13 cellular contexts compared by ENCODE assay signal in genomic region chr3:20924646-20925395, GRCh38.
DNase-seq lines count a peak whose midpoint lies in the region; ATAC-seq lines count a peak whose summit lies in the region.
"Had no signal": no experiment of that assay in that cellular context is flagged by ENCODE, and none has a peak within 500 bp of the region (broad histone marks: within the 10 kb centered on the region; RNA-seq: fewer than 3 reads in every experiment).

No MANE protein-coding gene starts in this region.

- H3K9me3 ChIP-seq in ectodermal cell (ENCODE audit: control insufficient read depth, low read length) = no peaks in the 10 kb centered on the region
- no peaks in the 10 kb centered on the region for H3K9me3 ChIP-seq in mesodermal cell (ENCODE audit: control insufficient read depth, low read length)
- H3K9me3 ChIP-seq: SJSA1 had no signal

- no peaks in the 10 kb centered on the region for H3K27me3 ChIP-seq in ectodermal cell (ENCODE audit: control insufficient read depth, insufficient read depth, low read length, poor library complexity, severe bottlenecking)
- H3K27me3 ChIP-seq: SJSA1 had no signal

- DNase-seq in EH (ENCODE audit: low read depth) (peak; percentile 43), NCI-H526 treated with DMSO at 0.1 percent for 48 hours (lab: John Stamatoyannopoulos, UW) (peak; percentile 87), NCI-H2196 (lab: John Stamatoyannopoulos, UW; ENCODE audit: unreplicated experiment) (no peak), putamen (ENCODE audit: low spot score) (no peak)
- DNase-seq: CD4-positive, alpha-beta memory T cell; DND-41; GOT3; NCI-H1092; NCI-H1694 had no signal

- 81% methylated on average over 5 of the region's 5 CpGs for WGBS in ectodermal cell, 2 experiments
- 75 to 80% methylated on average over 2 of the region's 5 CpGs for WGBS in mesodermal cell (ENCODE audit: insufficient coverage in 2 of 2), 2 experiments

- H3K4me3 ChIP-seq in ectodermal cell (ENCODE audit: insufficient read depth, low read depth, low read length) (no peak overlapping the region), mesodermal cell (ENCODE audit: extremely low read depth, insufficient read depth, low read length, poor library complexity, severe bottlenecking) (no peak overlapping the region)
- H3K4me3 ChIP-seq: SJSA1 had no signal

- H3K36me3 ChIP-seq in ectodermal cell (ENCODE audit: control insufficient read depth, insufficient read depth, low read length) (no peaks in the 10 kb centered on the region), mesodermal cell (ENCODE audit: control insufficient read depth, insufficient read depth, low read length) (no peaks in the 10 kb centered on the region)
- H3K36me3 ChIP-seq: SJSA1 had no signal

- H3K4me1 ChIP-seq in ectodermal cell (ENCODE audit: control insufficient read depth, insufficient read depth, low read length) = no peaks in the 10 kb centered on the region
- H3K4me1 ChIP-seq in mesodermal cell (ENCODE audit: control insufficient read depth, insufficient read depth, low read length, poor library complexity, severe bottlenecking) = no peaks in the 10 kb centered on the region
- H3K4me1 ChIP-seq: SJSA1 had no signal

- H3K27ac ChIP-seq in ectodermal cell (ENCODE audit: insufficient read depth, low read depth, low read length, poor library complexity, severe bottlenecking) = peak overlapping the region; percentile 13
- H3K27ac ChIP-seq in mesodermal cell (ENCODE audit: low read depth, low read length, severe bottlenecking) = peak overlapping the region; percentile 55
- H3K27ac ChIP-seq: SJSA1 had no signal

- no peak for ATAC-seq in GM21825 (IDR thresholded peaks at IDR 0.05; ENCODE audit: unreplicated experiment)

Comparison
In these comparisons a context has a peak if more than half of its experiments do, and no peak if none do; other contexts are left out.
1. DNase-seq: peak in EH (single experiment) and NCI-H526 treated with DMSO at 0.1 percent for 48 hours (single experiment); none in NCI-H2196 (single experiment) and putamen (single experiment).